Comparison of ENCODE assay signal across 8 cellular contexts in genomic region chr10:95183451-95184230, GRCh38. TPM values are rescaled to one million over a fixed set of nuclear protein-coding genes. Genes with fewer than 3 reads are reported as not detected.
A peak's percentile ranks its signal among the peaks of the same experiment; 100 is the strongest.
DNase-seq lines count a peak whose midpoint lies in the region; ATAC-seq and TF ChIP-seq lines count a peak whose summit lies in the region.

No MANE protein-coding gene starts in this region.

- peaks cover 5% of the 10 kb centered on the region for H3K4me1 ChIP-seq in GM23248 (ENCODE audit: insufficient read depth)
- peaks cover 5% of the 10 kb centered on the region for H3K4me1 ChIP-seq in cardiac muscle cell (ENCODE audit: low read depth)
- no peaks in the 10 kb centered on the region for H3K4me1 ChIP-seq in trophoblast cell (ENCODE audit: control insufficient read depth in 1 of 2, insufficient read depth in 2 of 2, low read length in 2 of 2)
- no peaks in the 10 kb centered on the region for H3K4me1 ChIP-seq in upper lobe of right lung

- H4K20me1 ChIP-seq in GM23248 (ENCODE audit: insufficient read depth) = no peaks in the 10 kb centered on the region

- H3K79me1 ChIP-seq in trophoblast cell (ENCODE audit: low read length) = peaks cover 5% of the 10 kb centered on the region

- H3K18ac ChIP-seq in trophoblast cell (ENCODE audit: low read length) = peak overlapping the region; percentile 16

- peak overlapping the region; percentile 80 for H3K4me3 Mint-ChIP-seq in activated naive CD8-positive, alpha-beta T cell

- H3K4ac ChIP-seq in trophoblast cell (ENCODE audit: low read depth, low read length) = peak overlapping the region; percentile 43

- 5 to 11% methylated on average over 44 to 54 of the region's 80 CpGs for whole genome bisulfite sequencing in GM23248 (ENCODE audit: low coverage in 1 of 2, low lambda C conversion rate in 2 of 2, missing lambda C conversion rate in 2 of 2), 2 experiments
- no CpG with 5 or more reads among the region's 80 CpGs for WGBS in trophoblast cell (ENCODE audit: extremely low coverage, insufficient coverage, insufficient read length)

- H4K12ac ChIP-seq in trophoblast cell (ENCODE audit: low read depth, low read length) = peak overlapping the region; percentile 87

- ATAC-seq in SK-N-SH treated with all-trans-retinoic acid at 6 μM for 48 hours (peak; percentile 100), upper lobe of right lung (peak; percentile 100)

- peaks cover 9% of the 10 kb centered on the region for H3K27me3 Mint-ChIP-seq in activated naive CD8-positive, alpha-beta T cell

- H4K91ac ChIP-seq in trophoblast cell (ENCODE audit: low read depth, low read length) = peak overlapping the region; percentile 77

- H2BK5ac ChIP-seq in trophoblast cell (ENCODE audit: low read depth, low read length, poor library complexity) = peak overlapping the region; percentile 37

- H3K9me3 Mint-ChIP-seq in activated naive CD8-positive, alpha-beta T cell (ENCODE audit: low read depth) = no peaks in the 10 kb centered on the region

- no peak overlapping the region for H2AK5ac ChIP-seq in trophoblast cell (ENCODE audit: low read length)

- H3K36me3 ChIP-seq in GM23248 (ENCODE audit: low read depth) = no peaks in the 10 kb centered on the region
- no peaks in the 10 kb centered on the region for H3K36me3 ChIP-seq in cardiac muscle cell
- no peaks in the 10 kb centered on the region for H3K36me3 ChIP-seq in trophoblast cell (ENCODE audit: control insufficient read depth in 1 of 2, insufficient read depth in 2 of 2, low read length in 2 of 2)
- no peaks in the 10 kb centered on the region for H3K36me3 ChIP-seq in upper lobe of right lung

- H3K4me3 ChIP-seq in GM23248 = peak overlapping the region; percentile 75
- H3K4me3 ChIP-seq in cardiac muscle cell = peak overlapping the region; percentile 57
- H3K4me3 ChIP-seq in trophoblast cell (ENCODE audit: low read depth, low read length) = peak overlapping the region; percentile 79
- H3K4me3 ChIP-seq in upper lobe of right lung = peak overlapping the region; percentile 64

- peak overlapping the region; percentile 82 for H2AFZ ChIP-seq in GM23248
- H2AFZ ChIP-seq in trophoblast cell (ENCODE audit: insufficient read depth, low read length, poor library complexity) = peak overlapping the region; percentile 61

- peak overlapping the region; percentile 84 for H3K14ac ChIP-seq in trophoblast cell (ENCODE audit: low read length)

- peak overlapping the region; percentile 10; the same call in 1 of the 2 replicates for H3K27ac ChIP-seq in GM23248
- peak overlapping the region; percentile 82 for H3K27ac ChIP-seq in cardiac muscle cell
- no peak overlapping the region for H3K27ac ChIP-seq in trophoblast cell (ENCODE audit: low read depth, low read length)
- H3K27ac ChIP-seq in upper lobe of right lung = peak overlapping the region; percentile 90

- intact Hi-C loops in upper lobe of right lung (cut with DNase I) = no loop called here

- H3K4me2 ChIP-seq in GM23248 (ENCODE audit: unreplicated experiment) (peak overlapping the region; percentile 82), trophoblast cell (ENCODE audit: low read length) (peak overlapping the region; percentile 98)

- peak overlapping the region; percentile 92 for H4K8ac ChIP-seq in trophoblast cell (ENCODE audit: low read depth, low read length)

- H3F3A ChIP-seq in GM23248 (ENCODE audit: insufficient read depth) = no peaks in the 10 kb centered on the region

- H2BK120ac ChIP-seq in trophoblast cell (ENCODE audit: insufficient read depth, low read length, poor library complexity) = peak overlapping the region; percentile 76

- peaks cover 8% of the 10 kb centered on the region for H3K4me1 Mint-ChIP-seq in activated naive CD8-positive, alpha-beta T cell (ENCODE audit: low read depth)

- H3K9me3 ChIP-seq in GM23248 (ENCODE audit: low read depth) (no peaks in the 10 kb centered on the region), cardiac muscle cell (ENCODE audit: low read depth) (no peaks in the 10 kb centered on the region), trophoblast cell (ENCODE audit: insufficient read depth, low read depth, low read length) (no peaks in the 10 kb centered on the region), upper lobe of right lung (no peaks in the 10 kb centered on the region)

- TF ChIP-seq CTCF in cardiac muscle cell (IDR thresholded peaks at IDR 0.05; ENCODE audit: low read depth, low read length) (peak; percentile 81), upper lobe of right lung (IDR thresholded peaks at IDR 0.05) (peak; percentile 98)

- H3K36me3 Mint-ChIP-seq in activated naive CD8-positive, alpha-beta T cell = no peaks in the 10 kb centered on the region

- H3K79me2 ChIP-seq in GM23248 (ENCODE audit: insufficient read depth) (no peaks in the 10 kb centered on the region), trophoblast cell (ENCODE audit: control insufficient read depth, insufficient read depth, low read length, poor library complexity) (peaks cover 3% of the 10 kb centered on the region)

- H3K23ac ChIP-seq in trophoblast cell (ENCODE audit: low read length) = no peak overlapping the region

- H2BK12ac ChIP-seq in trophoblast cell (ENCODE audit: low read length) = peak overlapping the region; percentile 32

- H3K9me2 ChIP-seq in GM23248 (ENCODE audit: insufficient read depth) = no peaks in the 10 kb centered on the region

- peak overlapping the region; percentile 76 for H3K9ac ChIP-seq in GM23248
- H3K9ac ChIP-seq in trophoblast cell (ENCODE audit: low read length) = peak overlapping the region; percentile 90

- in situ Hi-C loops in GM23248 (cut with MboI) = no loop called here

- H3K27me3 ChIP-seq in GM23248 (replicated peaks; ENCODE audit: insufficient read depth) = no peaks in the 10 kb centered on the region
- no peaks in the 10 kb centered on the region for H3K27me3 ChIP-seq in cardiac muscle cell
- no peaks in the 10 kb centered on the region for H3K27me3 ChIP-seq in trophoblast cell (ENCODE audit: insufficient read depth, low read length)
- no peaks in the 10 kb centered on the region for H3K27me3 ChIP-seq in upper lobe of right lung

- DNase-seq in GM03348 (ENCODE audit: low spot score) = peak; percentile 96
- peak; percentile 88 for DNase-seq in GM23248
- peak; percentile 65 for DNase-seq in LHCN-M2 (ENCODE audit: low read depth)
- DNase-seq in cardiac muscle cell (ENCODE audit: low read depth in 1 of 2, low spot score in 1 of 2) = peak; percentile 88 to 89
- peak; percentile 79 to 89 for DNase-seq in trophoblast cell
- peak; percentile 96 for DNase-seq in upper lobe of right lung

- peak overlapping the region; percentile 22 for H3K27ac Mint-ChIP-seq in activated naive CD8-positive, alpha-beta T cell

TF ChIP-seq in SK-N-SH treated with all-trans-retinoic acid at 6 μM for 48 hours, 23 proteins besides CTCF, POLR2A, EP300 and RAD21:
- TF ChIP-seq GLIS3 (CRISPR knock-in tag; IDR thresholded peaks at IDR 0.05) = peak; percentile 9; the same call in 1 of the 2 replicates
- peak; percentile 46; the same call in 1 of the 2 replicates for TF ChIP-seq CSDC2 (CRISPR knock-in tag; IDR thresholded peaks at IDR 0.05)
- no peak for TF ChIP-seq ZC3H10 (CRISPR knock-in tag; IDR thresholded peaks at IDR 0.05)
- peak; percentile 97 for TF ChIP-seq SNAI2 (CRISPR knock-in tag; IDR thresholded peaks at IDR 0.05)
- no peak for TF ChIP-seq BACH2 (CRISPR knock-in tag; IDR thresholded peaks at IDR 0.05; ENCODE audit: borderline replicate concordance)
- TF ChIP-seq ZFP3 (CRISPR knock-in tag; IDR thresholded peaks at IDR 0.05) = peak; percentile 69; the same call in 1 of the 2 replicates
- peak; percentile 64 for TF ChIP-seq TSHZ2 (CRISPR knock-in tag; IDR thresholded peaks at IDR 0.05)
- TF ChIP-seq RARB (CRISPR knock-in tag; IDR thresholded peaks at IDR 0.05) = no peak

RNA-seq across cellular contexts. Expression of gene ACSM6, which starts 10.4 kb away (rescaled TPM):
- total RNA-seq in GM23248 (2014; rRNA removed; shearing (Covaris generic)) = not detected in 2 replicates
- polyA plus RNA-seq in GM23248 (2016; fragmentation: Nextera tagmentation; extraction: Ambion mirVana) (0.08 TPM in 1 of 2 replicates, not detected in the other), cardiac muscle cell (0.16 TPM in 1 of 2 replicates, not detected in the other)
- total RNA-seq in LHCN-M2 (2014; rRNA removed) (not detected in 2 replicates), cardiac muscle cell (not detected in 2 replicates), upper lobe of right lung (not detected)
- not detected for polyA plus RNA-seq in LHCN-M2 (2012)
- not detected in 2 replicates for polyA plus RNA-seq in trophoblast cell (2013)
